ENCODE assay signal across 8 cellular contexts in genomic region chr1:63327417-63328139, GRCh38. TPM values are rescaled to one million over a fixed set of nuclear protein-coding genes. Genes with fewer than 3 reads are reported as not detected.
DNase-seq lines count a peak whose midpoint lies in the region; ATAC-seq and TF ChIP-seq lines count a peak whose summit lies in the region.

No MANE protein-coding gene starts in this region.

- no peak overlapping the region for H3K4me3 ChIP-seq in left ventricle myocardium inferior
- no peak overlapping the region for H3K4me3 ChIP-seq in gastrocnemius medialis

- H3K27me3 ChIP-seq in left ventricle myocardium inferior (ENCODE audit: low read depth), result peaks cover 100% of the 10 kb centered on the region
- H3K27me3 ChIP-seq in gastrocnemius medialis, result peaks cover 95 to 96% (median 95%) of the 10 kb centered on the region in 3 donors

- ATAC-seq in HG02588 (IDR thresholded peaks at IDR 0.05; ENCODE audit: unreplicated experiment) (peak; percentile 51), gastrocnemius medialis (peak; percentile 65 to 66), GM19452 (IDR thresholded peaks at IDR 0.05; ENCODE audit: unreplicated experiment) (no peak)

- peaks cover 60% of the 10 kb centered on the region for H3K27me3 Mint-ChIP-seq in activated naive CD4-positive, alpha-beta T cell treated with anti-CD3 and anti-CD28 coated beads, Interleukin-2, amount 50 U/mL, for 24 hours

- H3K27ac Mint-ChIP-seq in activated naive CD4-positive, alpha-beta T cell treated with anti-CD3 and anti-CD28 coated beads, Interleukin-2, amount 50 U/mL, for 24 hours, result peak overlapping the region; percentile 62

- peaks cover 27% of the 10 kb centered on the region for H3K4me1 Mint-ChIP-seq in activated naive CD4-positive, alpha-beta T cell treated with anti-CD3 and anti-CD28 coated beads, Interleukin-2, amount 50 U/mL, for 24 hours

- intact Hi-C loops in left ventricle myocardium inferior (cut with micrococcal nuclease), result no loop called here
- intact Hi-C loops in gastrocnemius medialis (cut with DNase I; ENCODE audit: low total_unique reads), result loop anchor here (5.0 kb wide), 3 partner anchors 40 to 210 kb away; partner anchors contain the start of gene ALG6

- no peaks in the 10 kb centered on the region for H3K36me3 ChIP-seq in left ventricle myocardium inferior
- no peaks in the 10 kb centered on the region for H3K36me3 ChIP-seq in gastrocnemius medialis

- TF ChIP-seq POLR2A in gastrocnemius medialis (IDR thresholded peaks at IDR 0.05), result no peak

- H3K27ac ChIP-seq in left ventricle myocardium inferior (replicated peaks) (no peak overlapping the region), gastrocnemius medialis (no peak overlapping the region)

- peaks cover 4% of the 10 kb centered on the region for H3K36me3 Mint-ChIP-seq in activated naive CD4-positive, alpha-beta T cell treated with anti-CD3 and anti-CD28 coated beads, Interleukin-2, amount 50 U/mL, for 24 hours

- in situ Hi-C loops in gastrocnemius medialis (cut with MboI; ENCODE audit: low sequenced_read_pairs in 4 of 4), result no loop called here

- H3K4me3 Mint-ChIP-seq in activated naive CD4-positive, alpha-beta T cell treated with anti-CD3 and anti-CD28 coated beads, Interleukin-2, amount 50 U/mL, for 24 hours, result no peak overlapping the region

- peak; percentile 77 for DNase-seq in activated effector memory CD4-positive, alpha-beta T cell treated with anti-CD3 and anti-CD28 coated beads, Interleukin-2, amount 50 U/mL, for 16 hours
- DNase-seq in activated effector memory CD4-positive, alpha-beta T cell treated with Interleukin-2 at 50 U/mL for 16 hours, result no peak
- peak; percentile 22 for DNase-seq in NCI-H446 treated with DMSO at 0.1 percent for 48 hours (lab: John Stamatoyannopoulos, UW)
- DNase-seq in left ventricle myocardium inferior, result no peak
- DNase-seq in gastrocnemius medialis, result peak in 1 of 2 donors; percentile 53

- H3K9me3 ChIP-seq in left ventricle myocardium inferior (replicated peaks), result no peaks in the 10 kb centered on the region
- no peaks in the 10 kb centered on the region for H3K9me3 ChIP-seq in gastrocnemius medialis

- peaks cover 30% of the 10 kb centered on the region for H3K4me1 ChIP-seq in left ventricle myocardium inferior
- peaks cover 4 to 6% of the 10 kb centered on the region in 2 donors for H3K4me1 ChIP-seq in gastrocnemius medialis

- peaks cover 5% of the 10 kb centered on the region for H3K9me3 Mint-ChIP-seq in activated naive CD4-positive, alpha-beta T cell treated with anti-CD3 and anti-CD28 coated beads, Interleukin-2, amount 50 U/mL, for 24 hours

- TF ChIP-seq CTCF in left ventricle myocardium inferior (IDR thresholded peaks at IDR 0.05; ENCODE audit: borderline replicate concordance) (peak; percentile 67), gastrocnemius medialis (IDR thresholded peaks at IDR 0.05 in 4 of 5, conservative IDR thresholded peaks at IDR 0.05 in 1 of 5) (peak; percentile 54 to 73 (median 63))

RNA-seq across cellular contexts. Expression of gene FOXD3, which starts 5.2 kb away (rescaled TPM):
- total RNA-seq in left ventricle myocardium inferior (0.11 TPM), gastrocnemius medialis (under 1 TPM; 0.22 to 0.97 (median 0.58) TPM)

RNA-seq across cellular contexts. Expression of gene ALG6, which starts 39.8 kb away (rescaled TPM):
- total RNA-seq in left ventricle myocardium inferior (4.0 TPM), gastrocnemius medialis (1 to 10 TPM; 2.3 to 9.5 (median 5.7) TPM)

Comparison
In these comparisons a context has a peak if more than half of its experiments do, and no peak if none do; other contexts are left out.
1. DNase-seq: peak in activated effector memory CD4-positive, alpha-beta T cell treated with anti-CD3 and anti-CD28 coated beads, Interleukin-2, amount 50 U/mL, for 16 hours (single experiment) and NCI-H446 treated with DMSO at 0.1 percent for 48 hours (single experiment); none in activated effector memory CD4-positive, alpha-beta T cell treated with Interleukin-2 at 50 U/mL for 16 hours (single experiment) and left ventricle myocardium inferior (single experiment).